2 cellular contexts compared by ENCODE assay signal in the genomic region with DNA sequence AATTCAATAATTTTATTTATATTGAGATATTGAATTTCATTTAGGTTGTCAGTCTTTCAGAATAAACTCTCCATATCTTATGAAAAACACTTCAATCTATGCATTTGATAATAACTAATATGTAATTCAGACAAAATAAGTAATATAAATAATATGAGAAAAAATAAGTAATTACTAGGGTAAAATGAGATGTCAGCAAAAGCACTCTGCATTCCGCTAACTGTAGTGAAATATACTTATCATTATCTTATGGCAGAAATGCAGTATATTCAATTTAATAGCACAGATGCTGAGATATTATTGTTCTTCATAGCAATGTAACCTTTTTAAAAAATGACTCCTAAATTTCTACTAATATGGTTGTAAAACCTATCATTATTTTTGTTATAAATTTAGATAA.
TF ChIP-seq lines count a peak whose summit lies in the region.

No MANE protein-coding gene starts in this region.

TF ChIP-seq in HepG2, 621 proteins besides CTCF, POLR2A, EP300 and RAD21:
- TF ChIP-seq RFX5 (IDR thresholded peaks at IDR 0.05; ENCODE audit: low read depth, low read length) (no peak), ZNF569 (CRISPR knock-in tag; IDR thresholded peaks at IDR 0.05; ENCODE audit: borderline replicate concordance) (no peak), MAFK (conservative IDR thresholded peaks at IDR 0.05 in 1 of 2, IDR thresholded peaks at IDR 0.05 in 1 of 2; ENCODE audit: low read length in 2 of 2) (peak; percentile 48 to 73; a peak in 3 of 4 replicates), ZNF24 (IDR thresholded peaks at IDR 0.05) (no peak), MAFF (IDR thresholded peaks at IDR 0.05; ENCODE audit: low read depth, low read length) (peak; percentile 69)
TF ChIP-seq in HepG2: peak in this region for 2.

TF ChIP-seq in IMR-90, 13 proteins besides CTCF, POLR2A, EP300 and RAD21:
- TF ChIP-seq CHD1 (IDR thresholded peaks at IDR 0.05; ENCODE audit: low read depth, low read length): no peak
- no peak for TF ChIP-seq RCOR1 (IDR thresholded peaks at IDR 0.05; ENCODE audit: insufficient replicate concordance, low read length)
- TF ChIP-seq MAFK (IDR thresholded peaks at IDR 0.05; ENCODE audit: low read depth, low read length): 0 out of 2 replicates have a peak, but pooled peaks have one; percentile 8
- TF ChIP-seq, protein P1, sequence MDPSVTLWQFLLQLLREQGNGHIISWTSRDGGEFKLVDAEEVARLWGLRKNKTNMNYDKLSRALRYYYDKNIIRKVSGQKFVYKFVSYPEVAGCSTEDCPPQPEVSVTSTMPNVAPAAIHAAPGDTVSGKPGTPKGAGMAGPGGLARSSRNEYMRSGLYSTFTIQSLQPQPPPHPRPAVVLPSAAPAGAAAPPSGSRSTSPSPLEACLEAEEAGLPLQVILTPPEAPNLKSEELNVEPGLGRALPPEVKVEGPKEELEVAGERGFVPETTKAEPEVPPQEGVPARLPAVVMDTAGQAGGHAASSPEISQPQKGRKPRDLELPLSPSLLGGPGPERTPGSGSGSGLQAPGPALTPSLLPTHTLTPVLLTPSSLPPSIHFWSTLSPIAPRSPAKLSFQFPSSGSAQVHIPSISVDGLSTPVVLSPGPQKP (IDR thresholded peaks at IDR 0.05; ENCODE audit: borderline replicate concordance, low read depth, low read length): no peak
- TF ChIP-seq CEBPB (IDR thresholded peaks at IDR 0.05; ENCODE audit: low read depth, low read length): no peak
- no peak for TF ChIP-seq NFE2L2 (IDR thresholded peaks at IDR 0.05; ENCODE audit: low read depth, low read length)
- no peak for TF ChIP-seq BHLHE40 (IDR thresholded peaks at IDR 0.05; ENCODE audit: low read depth, low read length)
- no peak for TF ChIP-seq MXI1 (IDR thresholded peaks at IDR 0.05; ENCODE audit: borderline replicate concordance, low read depth, low read length)
